Comparison of ENCODE assay signal across 15 cellular contexts in the genomic region with DNA sequence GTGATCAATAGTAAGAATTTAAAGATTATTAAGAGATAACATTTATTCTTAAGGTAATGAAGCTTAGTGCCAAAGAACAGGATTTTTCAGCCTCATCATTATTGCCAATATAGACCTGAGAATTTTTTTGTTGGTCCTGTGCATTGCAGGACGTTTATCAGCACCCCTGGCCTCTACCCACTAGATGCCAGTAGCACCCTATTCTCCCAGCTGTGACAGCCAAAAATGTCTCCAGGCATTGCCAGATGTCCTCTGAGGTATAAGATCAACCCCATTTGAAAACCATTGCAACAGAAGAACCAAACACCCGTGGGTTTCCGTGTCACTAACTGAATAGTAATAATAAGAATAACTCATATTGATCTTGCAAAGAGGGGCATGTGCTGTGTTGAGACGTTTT.
DNase-seq lines count a peak whose midpoint lies in the region; ATAC-seq and TF ChIP-seq lines count a peak whose summit lies in the region.
"Had no signal": no experiment of that assay in that cellular context is flagged by ENCODE, and none has a peak within 500 bp of the region (broad histone marks: within the 10 kb centered on the region; RNA-seq: fewer than 3 reads in every experiment).

No MANE protein-coding gene starts in this region.

- TF ChIP-seq CTCF in LNCAP (IDR thresholded peaks at IDR 0.05), result peak; percentile 46
- peak; percentile 35 for TF ChIP-seq CTCF in epithelial cell of proximal tubule (conservative IDR thresholded peaks at IDR 0.05; ENCODE audit: low read depth, low read length)

- DNase-seq in COR-L47 (lab: John Stamatoyannopoulos, UW) (peak; percentile 26), OCI-M1 (lab: John Stamatoyannopoulos, UW) (peak; percentile 32), epithelial cell of proximal tubule (ENCODE audit: low read depth) (no peak), mesenteric fat pad (ENCODE audit: low spot score) (no peak), Ammon's horn (ENCODE audit: low spot score) (no peak)
- DNase-seq: activated CD8-positive, alpha-beta T cell treated with anti-CD3 and anti-CD28 coated beads for 36 hours; anterior cingulate cortex; lower lobe of right lung; MM.1S; naive thymus-derived CD8-positive, alpha-beta T cell; NCI-H526 treated with DMSO at 0.1 percent for 48 hours; retina had no signal

- H3K4me3 ChIP-seq in epithelial cell of proximal tubule (ENCODE audit: low read depth, low read length), result no peak overlapping the region
- H3K4me3 ChIP-seq: lower lobe of right lung, SK-N-MC had no signal

- no peak for ATAC-seq in GM18873 (IDR thresholded peaks at IDR 0.05; ENCODE audit: low FRiP score, unreplicated experiment)
- ATAC-seq: activated CD8-positive, alpha-beta T cell treated with anti-CD3 and anti-CD28 coated beads for 36 hours; lower lobe of right lung; naive thymus-derived CD8-positive, alpha-beta T cell had no signal

Comparison
In these comparisons a context has a peak if more than half of its experiments do, and no peak if none do; other contexts are left out.
1. DNase-seq: peak in COR-L47 (single experiment) and OCI-M1 (single experiment); none in epithelial cell of proximal tubule (single experiment), mesenteric fat pad (single experiment) and Ammon's horn (single experiment).